In the genomic region with DNA sequence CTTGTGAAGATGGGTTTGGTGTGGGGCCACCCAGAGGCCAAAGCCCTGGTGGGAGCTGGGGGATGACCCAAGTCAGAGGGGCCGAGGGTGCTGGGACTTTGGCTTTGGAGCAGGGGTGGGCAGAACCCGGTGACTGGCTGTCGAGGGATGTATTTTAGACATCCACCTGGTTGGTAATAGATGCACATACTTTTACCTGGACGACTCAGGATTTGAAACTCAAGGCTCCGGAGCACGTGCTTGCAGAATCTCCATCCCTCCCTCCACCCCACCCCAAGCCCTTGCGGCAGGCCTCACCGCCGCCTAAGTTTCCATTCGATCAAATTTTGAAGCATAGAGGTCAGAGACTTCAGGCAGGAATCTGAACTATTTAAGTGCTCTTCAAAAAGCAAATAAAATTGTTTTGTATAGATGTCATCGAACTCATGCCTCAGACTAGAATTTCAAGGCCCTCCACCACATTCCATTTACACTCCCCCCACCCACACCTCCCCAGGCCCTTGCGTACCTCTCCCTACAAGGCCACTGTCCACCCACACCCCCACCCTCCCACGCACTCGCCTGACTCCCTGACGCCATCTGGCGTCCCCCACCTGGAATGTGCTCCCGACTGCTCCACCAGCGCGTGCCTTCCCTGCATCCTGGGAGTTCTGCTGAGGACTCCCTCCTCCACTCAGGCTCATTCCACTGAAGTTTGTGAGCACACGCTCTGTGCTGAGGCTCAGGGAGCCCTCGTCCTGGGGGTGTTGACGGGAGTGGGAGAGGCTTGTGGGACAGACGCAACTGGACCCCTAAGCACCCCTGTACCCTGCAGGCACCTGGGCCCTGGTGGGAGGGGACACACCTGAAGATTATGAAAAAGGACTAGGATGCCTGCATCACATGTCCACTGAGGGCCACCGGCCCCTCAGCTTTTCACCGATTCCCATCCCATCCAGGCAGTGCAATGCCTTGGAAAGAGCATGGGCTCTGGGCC, we compare ENCODE assay signal across 8 cellular contexts.
DNase-seq lines count a peak whose midpoint lies in the region; ATAC-seq and TF ChIP-seq lines count a peak whose summit lies in the region.

No MANE protein-coding gene starts in this region.

- no peaks in the 10 kb centered on the region for H3K27me3 ChIP-seq in OCI-LY3 (ENCODE audit: low read depth, low read length)
- H3K27me3 ChIP-seq in muscle layer of colon (ENCODE audit: control insufficient read depth in 1 of 2, insufficient read depth in 2 of 2, low read length in 2 of 2), result no peaks in the 10 kb centered on the region

- no peak overlapping the region for H3K4me2 ChIP-seq in OCI-LY3 (ENCODE audit: low read length)

- H3K9ac ChIP-seq in OCI-LY3 (ENCODE audit: low read length) (no peak overlapping the region), muscle layer of colon (ENCODE audit: low read length) (peak overlapping the region; percentile 55)

- no peaks in the 10 kb centered on the region for H3K36me3 ChIP-seq in OCI-LY3 (replicated peaks; ENCODE audit: low read depth, low read length)
- H3K36me3 ChIP-seq in muscle layer of colon (ENCODE audit: insufficient read depth, low read length), result peaks cover 10% of the 10 kb centered on the region

- H3K4me3 ChIP-seq in OCI-LY3 (ENCODE audit: low read length) (no peak overlapping the region), epithelial cell of esophagus (ENCODE audit: low read length) (no peak overlapping the region), muscle layer of colon (ENCODE audit: low read depth in 1 of 2, low read length in 2 of 2) (no peak overlapping the region)

- no peak for ATAC-seq in GM21447 (IDR thresholded peaks at IDR 0.05; ENCODE audit: unreplicated experiment)

- TF ChIP-seq CTCF in OCI-LY3 (IDR thresholded peaks at IDR 0.05; ENCODE audit: low read depth, low read length) (peak; percentile 44), epithelial cell of esophagus (IDR thresholded peaks at IDR 0.05; ENCODE audit: insufficient read depth, low read depth, low read length, missing control alignments) (peak; percentile 61)

- H3K4me1 ChIP-seq in OCI-LY3 (ENCODE audit: low read length) (peaks cover 12% of the 10 kb centered on the region), muscle layer of colon (ENCODE audit: insufficient read depth, low read length) (peaks cover 76% of the 10 kb centered on the region)

- H3K27ac ChIP-seq in OCI-LY3 (ENCODE audit: low read length), result no peak overlapping the region
- H3K27ac ChIP-seq in muscle layer of colon (ENCODE audit: low read depth, low read length), result peak overlapping the region; percentile 94

- no peaks in the 10 kb centered on the region for H3K9me3 ChIP-seq in OCI-LY3 (ENCODE audit: insufficient read depth, low read length)
- no peaks in the 10 kb centered on the region for H3K9me3 ChIP-seq in muscle layer of colon (ENCODE audit: low read length)

- DNase-seq in EH (ENCODE audit: low read depth) (peak; percentile 99), epithelial cell of esophagus (ENCODE audit: low read depth) (peak; percentile 66), GF-D8 (lab: John Stamatoyannopoulos, UW) (no peak), hippocampal formation (lab: John Stamatoyannopoulos, UW) (no peak)
- no peak for DNase-seq in activated CD4-positive, alpha-beta T cell treated with anti-CD3 and anti-CD28 coated beads, Interleukin-2, amount 50 U/mL, for 48 hours

- H2AFZ ChIP-seq in OCI-LY3 (ENCODE audit: low read depth, low read length), result no peak overlapping the region

- H4K20me1 ChIP-seq in OCI-LY3 (ENCODE audit: insufficient read depth, low read length), result no peaks in the 10 kb centered on the region

- no peaks in the 10 kb centered on the region for H3K79me2 ChIP-seq in OCI-LY3 (ENCODE audit: low read length)

Comparison
In these comparisons a context has a peak if more than half of its experiments do, and no peak if none do; other contexts are left out.
1. DNase-seq: peak in EH (single experiment) and epithelial cell of esophagus (single experiment); none in GF-D8 (single experiment), activated CD4-positive, alpha-beta T cell treated with anti-CD3 and anti-CD28 coated beads, Interleukin-2, amount 50 U/mL, for 48 hours (0 of 2) and hippocampal formation (0 of 2).